In genomic region chr17:42000399-42001076, GRCh38 we compare ENCODE assay signal across 24 cellular contexts. TPM values are rescaled to one million over a fixed set of nuclear protein-coding genes. Genes with fewer than 3 reads are reported as not detected.
DNase-seq lines count a peak whose midpoint lies in the region; ATAC-seq and TF ChIP-seq lines count a peak whose summit lies in the region.
"Had no signal": no experiment of that assay in that cellular context is flagged by ENCODE, and none has a peak within 500 bp of the region (broad histone marks: within the 10 kb centered on the region; RNA-seq: fewer than 3 reads in every experiment).

No MANE protein-coding gene starts in this region.

- intact Hi-C loops in left colon (cut with DNase I, micrococcal nuclease) (no loop called here), posterior vena cava (cut with DNase I) (no loop called here), mammary epithelial cell (cut with micrococcal nuclease) (no loop called here)

- no peak for TF ChIP-seq CTCF in GM23338 (conservative IDR thresholded peaks at IDR 0.05; ENCODE audit: low read depth in 2 of 2)
- TF ChIP-seq CTCF in mammary epithelial cell (conservative IDR thresholded peaks at IDR 0.05 in 1 of 2, IDR thresholded peaks at IDR 0.05 in 1 of 2; ENCODE audit: extremely low read depth in 1 of 2, insufficient read depth in 1 of 2, low read depth in 1 of 2, low read length in 2 of 2): no peak

- H3K9ac ChIP-seq in skeletal muscle tissue (ENCODE audit: low read depth in 1 of 3, low read length in 3 of 3) (no peak overlapping the region), mammary epithelial cell (ENCODE audit: insufficient read depth, low read length) (no peak overlapping the region)

- CTCF ChIA-PET in mammary epithelial cell (lab: Charles Lee; ENCODE audit: low non-redundant PET): no interaction called here

- 100% methylated on average over 3 of the region's 3 CpGs for WGBS in mammary epithelial cell (ENCODE audit: low coverage, missing lambda C conversion rate)

- H4K20me1 ChIP-seq in GM23338 (replicated peaks; ENCODE audit: insufficient read depth) (peaks cover 53% of the 10 kb centered on the region), mammary epithelial cell (ENCODE audit: insufficient read depth, low read length) (no peaks in the 10 kb centered on the region)

- peaks cover 2% of the 10 kb centered on the region for H3K27me3 Mint-ChIP-seq in GM23338 (ENCODE audit: insufficient read depth, low read depth, poor library complexity)
- H3K27me3 Mint-ChIP-seq in activated T-helper 17 cell treated with anti-CD3 and anti-CD28 coated beads, Interleukin-2, amount 50 U/mL, for 72 hours: no peaks in the 10 kb centered on the region
- H3K27me3 Mint-ChIP-seq: activated naive CD4-positive, alpha-beta T cell treated with anti-CD3 and anti-CD28 coated beads, Interleukin-2, amount 50 U/mL, for 24 hours; brain had no signal

- H3K27me3 ChIP-seq in GM23338 (ENCODE audit: insufficient read depth): no peaks in the 10 kb centered on the region
- H3K27me3 ChIP-seq in skeletal muscle tissue (ENCODE audit: control insufficient read depth in 3 of 3, insufficient read depth in 3 of 3, low read length in 3 of 3): no peaks in the 10 kb centered on the region
- H3K27me3 ChIP-seq in mammary epithelial cell (ENCODE audit: insufficient read depth, low read length): no peaks in the 10 kb centered on the region
- H3K27me3 ChIP-seq: gastroesophageal sphincter had no signal

- H3K9me3 ChIP-seq in skeletal muscle tissue (ENCODE audit: control insufficient read depth in 3 of 3, low read length in 3 of 3) (no peaks in the 10 kb centered on the region), mammary epithelial cell (replicated peaks; ENCODE audit: insufficient read depth, low read length) (no peaks in the 10 kb centered on the region)
- H3K9me3 ChIP-seq: gastroesophageal sphincter had no signal

- H3K4me3 ChIP-seq in GM23338 (no peak overlapping the region), skeletal muscle tissue (ENCODE audit: low read length in 3 of 3) (no peak overlapping the region), mammary epithelial cell (replicated peaks in 1 of 3; ENCODE audit: insufficient read depth in 1 of 3, low read depth in 2 of 3, low read length in 3 of 3) (no peak overlapping the region)
- H3K4me3 ChIP-seq: gastroesophageal sphincter had no signal

- no peak for DNase-seq in GM23338 (ENCODE audit: low spot score)
- DNase-seq in left colon: no peak
- DNase-seq in NCI-H345 treated with DMSO at 0.1 percent for 48 hours (lab: John Stamatoyannopoulos, UW; ENCODE audit: unreplicated experiment): no peak
- DNase-seq in posterior vena cava (ENCODE audit: low spot score): no peak
- no peak for DNase-seq in NCI-H510A (lab: John Stamatoyannopoulos, UW)
- no peak for DNase-seq in mammary epithelial cell
- DNase-seq: AML-193; dermis blood vessel endothelial cell; GOT3; left cardiac atrium; NCI-H1105 treated with DMSO at 0.1 percent for 48 hours; NCI-H2107; NCI-H524 treated with DMSO at 0.1 percent for 48 hours; nucleus accumbens; SIG-M5; stimulated activated naive CD4-positive, alpha-beta T cell treated with Interleukin-2 at 50 U/mL for 16 hours; T-helper 1 cell had no signal

- no peak for ATAC-seq in GM23338
- ATAC-seq in activated T-helper 17 cell treated with anti-CD3 and anti-CD28 coated beads, Interleukin-2, amount 50 U/mL, for 72 hours (replicated peaks): no peak
- peak; percentile 90 for ATAC-seq in left colon
- ATAC-seq: gastroesophageal sphincter, sciatic nerve had no signal

- H3K36me3 ChIP-seq in GM23338 (ENCODE audit: insufficient read depth) (peaks cover 55% of the 10 kb centered on the region), skeletal muscle tissue (ENCODE audit: control insufficient read depth in 3 of 3, insufficient read depth in 3 of 3, low read length in 3 of 3) (peaks cover 26 to 56% (median 49%) of the 10 kb centered on the region in 3 donors), mammary epithelial cell (ENCODE audit: insufficient read depth, low read length) (peaks cover 27% of the 10 kb centered on the region)

- H3K4me1 Mint-ChIP-seq in GM23338: no peaks in the 10 kb centered on the region
- H3K4me1 Mint-ChIP-seq in activated T-helper 17 cell treated with anti-CD3 and anti-CD28 coated beads, Interleukin-2, amount 50 U/mL, for 72 hours: peaks cover 17% of the 10 kb centered on the region

- no TSS peak for BruUV-seq in mammary epithelial cell (replicated peaks; lab: Mats Ljungman, UMichigan)

- H3K9me2 ChIP-seq in GM23338 (ENCODE audit: insufficient read depth): no peaks in the 10 kb centered on the region

- dilution Hi-C loops in mammary epithelial cell (cut with HindIII; ENCODE audit: low sequenced_read_pairs): loop anchor here (5.0 kb wide), 1 partner anchor 33 kb away; the partner anchor contains the start of gene CNP

- H3K36me3 Mint-ChIP-seq in GM23338 (ENCODE audit: low read depth): peaks cover 68% of the 10 kb centered on the region
- peaks cover 87% of the 10 kb centered on the region for H3K36me3 Mint-ChIP-seq in activated T-helper 17 cell treated with anti-CD3 and anti-CD28 coated beads, Interleukin-2, amount 50 U/mL, for 72 hours (ENCODE audit: low read depth)
- H3K36me3 Mint-ChIP-seq: activated naive CD4-positive, alpha-beta T cell treated with anti-CD3 and anti-CD28 coated beads, Interleukin-2, amount 50 U/mL, for 24 hours had no signal

- in situ Hi-C loops in mammary epithelial cell (cut with MboI; ENCODE audit: low sequenced_read_pairs in 2 of 2): no loop called here

- no peaks in the 10 kb centered on the region for H3K4me1 ChIP-seq in GM23338 (ENCODE audit: insufficient read depth)
- H3K4me1 ChIP-seq in skeletal muscle tissue (ENCODE audit: control insufficient read depth in 3 of 3, insufficient read depth in 3 of 3, low read length in 3 of 3): peaks cover 5 to 24% (median 17%) of the 10 kb centered on the region in 3 donors
- H3K4me1 ChIP-seq in mammary epithelial cell (ENCODE audit: insufficient read depth, low read length): peaks cover 20% of the 10 kb centered on the region

- no peak overlapping the region for H3K4me3 Mint-ChIP-seq in GM23338
- H3K4me3 Mint-ChIP-seq in activated T-helper 17 cell treated with anti-CD3 and anti-CD28 coated beads, Interleukin-2, amount 50 U/mL, for 72 hours: no peak overlapping the region
- H3K4me3 Mint-ChIP-seq: activated naive CD4-positive, alpha-beta T cell treated with anti-CD3 and anti-CD28 coated beads, Interleukin-2, amount 50 U/mL, for 24 hours; brain had no signal

- no peak overlapping the region for H3K27ac Mint-ChIP-seq in GM23338
- peak overlapping the region; percentile 21 for H3K27ac Mint-ChIP-seq in activated T-helper 17 cell treated with anti-CD3 and anti-CD28 coated beads, Interleukin-2, amount 50 U/mL, for 72 hours
- H3K27ac Mint-ChIP-seq: activated naive CD4-positive, alpha-beta T cell treated with anti-CD3 and anti-CD28 coated beads, Interleukin-2, amount 50 U/mL, for 24 hours had no signal

- H3K27ac ChIP-seq in GM23338 (ENCODE audit: low read depth) (0 out of 2 replicates have a peak overlapping the region, but pooled peaks have one; percentile 36), skeletal muscle tissue (ENCODE audit: low read depth, low read length) (peak overlapping the region; percentile 45), mammary epithelial cell (ENCODE audit: insufficient read depth, low read depth, low read length) (no peak overlapping the region)
- H3K27ac ChIP-seq: epithelial cell of prostate, gastroesophageal sphincter had no signal

- no peak overlapping the region for H3K4me2 ChIP-seq in GM23338
- H3K4me2 ChIP-seq in mammary epithelial cell (ENCODE audit: insufficient read depth, low read depth, low read length): no peak overlapping the region

- H2AFZ ChIP-seq in GM23338 (no peak overlapping the region), mammary epithelial cell (ENCODE audit: low read depth, low read length) (no peak overlapping the region)

- peaks cover 26% of the 10 kb centered on the region for H3F3A ChIP-seq in GM23338 (replicated peaks; ENCODE audit: low read depth)

- no peaks in the 10 kb centered on the region for H3K9me3 Mint-ChIP-seq in GM23338
- no peaks in the 10 kb centered on the region for H3K9me3 Mint-ChIP-seq in activated T-helper 17 cell treated with anti-CD3 and anti-CD28 coated beads, Interleukin-2, amount 50 U/mL, for 72 hours
- H3K9me3 Mint-ChIP-seq: activated naive CD4-positive, alpha-beta T cell treated with anti-CD3 and anti-CD28 coated beads, Interleukin-2, amount 50 U/mL, for 24 hours; brain had no signal

- H3K79me2 ChIP-seq in GM23338 (replicated peaks; ENCODE audit: insufficient read depth) (peaks cover 56% of the 10 kb centered on the region), mammary epithelial cell (ENCODE audit: insufficient read depth, low read length) (peaks cover 67% of the 10 kb centered on the region)

RNA-seq across cellular contexts. Expression of gene DNAJC7, which starts 16.7 kb away (rescaled TPM):
- 119 and 139 TPM in 2 replicates for total RNA-seq in GM23338 (2014; rRNA removed; shearing (Covaris generic))
- polyA plus RNA-seq in GM23338 (2016; fragmentation: Nextera tagmentation; extraction: Ambion mirVana): 136 and 141 TPM in 2 replicates
- total RNA-seq in activated T-helper 17 cell treated with anti-CD3 and anti-CD28 coated beads, Interleukin-2, amount 50 U/mL, for 72 hours: 100 to 1,000 TPM in 1 of 2 donors, 10 to 100 TPM in 1; 79.5 to 118 TPM
- total RNA-seq in left colon: 10 to 100 TPM; 76.5 to 84.6 TPM
- 55.3 TPM for total RNA-seq in skeletal muscle tissue
- 10 to 100 TPM; 57.0 TPM for total RNA-seq in posterior vena cava
- 10 to 100 TPM; 45.2 to 96.6 TPM for total RNA-seq in mammary epithelial cell
- 38.1 TPM for polyA plus RNA-seq in mammary epithelial cell
- polyA minus RNA-seq in mammary epithelial cell: 103 TPM

RNA-seq across cellular contexts. Expression of gene NKIRAS2, which starts 19.4 kb away (rescaled TPM):
- 42.5 and 52.9 TPM in 2 replicates for total RNA-seq in GM23338 (2014; rRNA removed; shearing (Covaris generic))
- polyA plus RNA-seq in GM23338 (2016; fragmentation: Nextera tagmentation; extraction: Ambion mirVana): 31.3 and 31.7 TPM in 2 replicates
- total RNA-seq in activated T-helper 17 cell treated with anti-CD3 and anti-CD28 coated beads, Interleukin-2, amount 50 U/mL, for 72 hours: 10 to 100 TPM; 12.0 to 14.9 TPM
- 10 to 100 TPM; 29.4 to 31.9 TPM for total RNA-seq in left colon
- total RNA-seq in skeletal muscle tissue: 22.4 TPM
- 10 to 100 TPM; 28.3 TPM for total RNA-seq in posterior vena cava
- total RNA-seq in mammary epithelial cell: 10 to 100 TPM; 28.1 to 40.2 TPM
- 37.8 TPM for polyA plus RNA-seq in mammary epithelial cell
- polyA minus RNA-seq in mammary epithelial cell: 77.6 TPM

RNA-seq across cellular contexts. Expression of gene CNP, which starts 33.9 kb away (rescaled TPM):
- total RNA-seq in GM23338 (2014; rRNA removed; shearing (Covaris generic)): 40.3 and 47.8 TPM in 2 replicates
- polyA plus RNA-seq in GM23338 (2016; fragmentation: Nextera tagmentation; extraction: Ambion mirVana) (28.3 and 30.8 TPM in 2 replicates), mammary epithelial cell (40.4 TPM)
- 10 to 100 TPM; 51.4 to 82.9 TPM for total RNA-seq in activated T-helper 17 cell treated with anti-CD3 and anti-CD28 coated beads, Interleukin-2, amount 50 U/mL, for 72 hours
- total RNA-seq in left colon (10 to 100 TPM; 45.6 to 53.6 TPM), skeletal muscle tissue (25.1 TPM), posterior vena cava (10 to 100 TPM; 53.6 to 53.9 TPM), mammary epithelial cell (10 to 100 TPM; 61.7 to 72.6 TPM)
- 69.9 TPM for polyA minus RNA-seq in mammary epithelial cell

RNA-seq across cellular contexts. Expression of gene C17orf113, which starts 49.9 kb away (rescaled TPM):
- 1.8 and 2.1 TPM in 2 replicates for total RNA-seq in GM23338 (2014; rRNA removed; shearing (Covaris generic))
- polyA plus RNA-seq in GM23338 (2016; fragmentation: Nextera tagmentation; extraction: Ambion mirVana) (0.29 and 0.38 TPM in 2 replicates), mammary epithelial cell (0.24 TPM)
- total RNA-seq in activated T-helper 17 cell treated with anti-CD3 and anti-CD28 coated beads, Interleukin-2, amount 50 U/mL, for 72 hours: under 1 TPM; 0.06 to 0.32 TPM
- total RNA-seq in left colon (1 to 10 TPM; 1.8 to 2.5 TPM), skeletal muscle tissue (1.6 TPM), posterior vena cava (under 1 TPM; 0.33 to 0.93 TPM), mammary epithelial cell (1 to 10 TPM; 1.0 to 1.7 TPM)
- not detected for polyA minus RNA-seq in mammary epithelial cell
